10 cellular contexts compared by ENCODE assay signal in the genomic region with DNA sequence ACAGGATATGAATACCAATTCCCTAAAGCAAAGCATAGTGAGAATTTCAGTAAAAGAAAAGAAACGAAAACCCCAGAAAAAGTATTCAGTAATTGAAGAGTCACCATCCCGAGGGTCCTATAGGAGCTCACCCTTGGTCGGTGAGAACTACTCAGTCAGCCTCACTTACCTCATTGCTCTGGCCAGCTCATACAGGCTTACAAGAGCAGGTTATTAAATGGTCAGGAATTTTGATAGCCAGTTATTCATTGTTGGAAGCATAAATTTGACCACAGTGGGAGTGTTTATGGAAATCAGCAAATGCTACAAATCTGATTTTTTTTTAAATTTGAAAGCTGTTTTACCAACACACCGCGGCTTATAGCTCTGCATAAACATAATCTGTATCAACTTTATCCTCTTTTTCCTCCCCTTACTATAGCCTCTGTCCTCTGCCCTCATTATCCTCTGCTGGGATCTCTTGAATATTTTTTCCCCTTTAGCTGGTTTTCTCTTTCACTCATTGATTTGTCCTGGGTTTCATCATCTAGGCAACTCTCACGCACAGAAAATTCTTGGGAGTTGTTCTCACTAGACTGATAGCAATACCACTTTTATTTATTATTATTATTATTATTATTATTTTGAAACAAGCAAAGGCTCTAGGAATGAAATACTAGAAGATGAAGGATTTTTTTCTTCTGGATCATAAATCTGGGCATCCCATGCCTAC. TPM values are rescaled to one million over a fixed set of nuclear protein-coding genes. Genes with fewer than 3 reads are reported as not detected.
DNase-seq lines count a peak whose midpoint lies in the region; ATAC-seq, FAIRE-seq and TF ChIP-seq lines count a peak whose summit lies in the region.
"Had no signal": no experiment of that assay in that cellular context is flagged by ENCODE, and none has a peak within 500 bp of the region (broad histone marks: within the 10 kb centered on the region; RNA-seq: fewer than 3 reads in every experiment).

No MANE protein-coding gene starts in this region.

- peaks cover 64% of the 10 kb centered on the region for H3K4me1 ChIP-seq in foreskin keratinocyte
- H3K4me1 ChIP-seq in small intestine (ENCODE audit: control insufficient read depth in 2 of 2, insufficient read depth in 1 of 2, low read depth in 1 of 2, low read length in 1 of 2): peaks cover 6 to 18% of the 10 kb centered on the region in 2 donors
- H3K4me1 ChIP-seq in Peyer's patch: peaks cover 0 to 10% (median 3%) of the 10 kb centered on the region in 4 donors

- H3K4me3 Mint-ChIP-seq in WTC11: no peak overlapping the region

- peaks cover 30% of the 10 kb centered on the region for H3K4me1 Mint-ChIP-seq in WTC11

- DNase-seq in H4 (ENCODE audit: low spot score) (peak; percentile 76), WTC11 (ENCODE audit: low spot score) (no peak), foreskin keratinocyte (peak; percentile 91 to 97), small intestine (peak; percentile 7), Peyer's patch (no peak), cerebellar nuclear complex (lab: John Stamatoyannopoulos, UW) (no peak)
- DNase-seq: caudate nucleus, NCI-H524 treated with DMSO at 0.1 percent for 48 hours had no signal

- CTCF ChIA-PET in WTC11 (lab: Charles Lee): interaction anchor here (0.6 to 1.4 kb wide), 3 partner anchors 23 to 71 kb away, joined by 4 to 6 read pairs (median 6); a partner anchor contains a TSS

- POLR2A ChIA-PET in WTC11 (lab: Charles Lee): no interaction called here

- H3K9me3 ChIP-seq in small intestine (ENCODE audit: control insufficient read depth, low read depth) (no peaks in the 10 kb centered on the region), Peyer's patch (no peaks in the 10 kb centered on the region)

- H3K4me3 ChIP-seq in small intestine (ENCODE audit: low read depth in 1 of 2, low read length in 2 of 2) (no peak overlapping the region), Peyer's patch (no peak overlapping the region)

- no peaks in the 10 kb centered on the region for H3K27me3 Mint-ChIP-seq in WTC11 (ENCODE audit: low read depth)

- TF ChIP-seq POLR2A in Peyer's patch (IDR thresholded peaks at IDR 0.05): no peak

- H3K27ac Mint-ChIP-seq in WTC11: peak overlapping the region; percentile 87

- H3K36me3 ChIP-seq in small intestine (ENCODE audit: control insufficient read depth in 2 of 2, insufficient read depth in 2 of 2, low read length in 2 of 2): no peaks in the 10 kb centered on the region
- no peaks in the 10 kb centered on the region for H3K36me3 ChIP-seq in Peyer's patch

- H3K9me3 Mint-ChIP-seq in WTC11: no peaks in the 10 kb centered on the region

- TF ChIP-seq CTCF in WTC11 (IDR thresholded peaks at IDR 0.05) (no peak), foreskin keratinocyte (conservative IDR thresholded peaks at IDR 0.05) (no peak), Peyer's patch (IDR thresholded peaks at IDR 0.05) (no peak)

- ATAC-seq in WTC11 (peak; percentile 30), foreskin keratinocyte (peak; percentile 39), GM21737 (IDR thresholded peaks at IDR 0.05; ENCODE audit: unreplicated experiment) (no peak), HG03280 (IDR thresholded peaks at IDR 0.05; ENCODE audit: unreplicated experiment) (no peak)

- H3K27me3 ChIP-seq in foreskin keratinocyte: no peaks in the 10 kb centered on the region
- H3K27me3 ChIP-seq in small intestine (ENCODE audit: control insufficient read depth in 2 of 2, insufficient read depth in 2 of 2, low read length in 2 of 2): no peaks in the 10 kb centered on the region
- no peaks in the 10 kb centered on the region for H3K27me3 ChIP-seq in Peyer's patch

- FAIRE-seq in small intestine (lab: Jason Lieb, UNC): no peak

- no peaks in the 10 kb centered on the region for H3K36me3 Mint-ChIP-seq in WTC11

- peak overlapping the region; percentile 85 for H3K27ac ChIP-seq in foreskin keratinocyte
- peak overlapping the region in 1 of 2 donors; percentile 72 for H3K27ac ChIP-seq in small intestine (ENCODE audit: low read depth in 1 of 2, low read length in 1 of 2)
- H3K27ac ChIP-seq in Peyer's patch: peak overlapping the region in 2 of 4 donors; percentile 44 to 63

- 75 to 77% (median 76%) methylated on average over 6 of the region's 6 CpGs for WGBS in small intestine, 3 donors

TF ChIP-seq in WTC11, 78 proteins besides CTCF, POLR2A, EP300 and RAD21 (continues in another document):
- TF ChIP-seq GTF2I (CRISPR knock-in tag; conservative IDR thresholded peaks at IDR 0.05) (no peak), GABPB1 (CRISPR knock-in tag; IDR thresholded peaks at IDR 0.05) (no peak), EMX1 (CRISPR knock-in tag; IDR thresholded peaks at IDR 0.05) (no peak), ZNF416 (CRISPR knock-in tag; IDR thresholded peaks at IDR 0.05) (no peak), ZNF138 (CRISPR knock-in tag; conservative IDR thresholded peaks at IDR 0.05) (no peak), NFATC4 (CRISPR knock-in tag; IDR thresholded peaks at IDR 0.05) (no peak), IRF2 (CRISPR knock-in tag; IDR thresholded peaks at IDR 0.05; ENCODE audit: borderline replicate concordance, low read depth) (no peak)
- TF ChIP-seq, protein P1, sequence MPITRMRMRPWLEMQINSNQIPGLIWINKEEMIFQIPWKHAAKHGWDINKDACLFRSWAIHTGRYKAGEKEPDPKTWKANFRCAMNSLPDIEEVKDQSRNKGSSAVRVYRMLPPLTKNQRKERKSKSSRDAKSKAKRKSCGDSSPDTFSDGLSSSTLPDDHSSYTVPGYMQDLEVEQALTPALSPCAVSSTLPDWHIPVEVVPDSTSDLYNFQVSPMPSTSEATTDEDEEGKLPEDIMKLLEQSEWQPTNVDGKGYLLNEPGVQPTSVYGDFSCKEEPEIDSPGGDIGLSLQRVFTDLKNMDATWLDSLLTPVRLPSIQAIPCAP (CRISPR knock-in tag; IDR thresholded peaks at IDR 0.05): no peak
- TF ChIP-seq, protein P2, sequence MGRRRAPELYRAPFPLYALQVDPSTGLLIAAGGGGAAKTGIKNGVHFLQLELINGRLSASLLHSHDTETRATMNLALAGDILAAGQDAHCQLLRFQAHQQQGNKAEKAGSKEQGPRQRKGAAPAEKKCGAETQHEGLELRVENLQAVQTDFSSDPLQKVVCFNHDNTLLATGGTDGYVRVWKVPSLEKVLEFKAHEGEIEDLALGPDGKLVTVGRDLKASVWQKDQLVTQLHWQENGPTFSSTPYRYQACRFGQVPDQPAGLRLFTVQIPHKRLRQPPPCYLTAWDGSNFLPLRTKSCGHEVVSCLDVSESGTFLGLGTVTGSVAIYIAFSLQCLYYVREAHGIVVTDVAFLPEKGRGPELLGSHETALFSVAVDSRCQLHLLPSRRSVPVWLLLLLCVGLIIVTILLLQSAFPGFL (CRISPR knock-in tag; IDR thresholded peaks at IDR 0.05; ENCODE audit: borderline replicate concordance): no peak
- TF ChIP-seq, protein P3, sequence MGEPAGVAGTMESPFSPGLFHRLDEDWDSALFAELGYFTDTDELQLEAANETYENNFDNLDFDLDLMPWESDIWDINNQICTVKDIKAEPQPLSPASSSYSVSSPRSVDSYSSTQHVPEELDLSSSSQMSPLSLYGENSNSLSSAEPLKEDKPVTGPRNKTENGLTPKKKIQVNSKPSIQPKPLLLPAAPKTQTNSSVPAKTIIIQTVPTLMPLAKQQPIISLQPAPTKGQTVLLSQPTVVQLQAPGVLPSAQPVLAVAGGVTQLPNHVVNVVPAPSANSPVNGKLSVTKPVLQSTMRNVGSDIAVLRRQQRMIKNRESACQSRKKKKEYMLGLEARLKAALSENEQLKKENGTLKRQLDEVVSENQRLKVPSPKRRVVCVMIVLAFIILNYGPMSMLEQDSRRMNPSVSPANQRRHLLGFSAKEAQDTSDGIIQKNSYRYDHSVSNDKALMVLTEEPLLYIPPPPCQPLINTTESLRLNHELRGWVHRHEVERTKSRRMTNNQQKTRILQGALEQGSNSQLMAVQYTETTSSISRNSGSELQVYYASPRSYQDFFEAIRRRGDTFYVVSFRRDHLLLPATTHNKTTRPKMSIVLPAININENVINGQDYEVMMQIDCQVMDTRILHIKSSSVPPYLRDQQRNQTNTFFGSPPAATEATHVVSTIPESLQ (CRISPR knock-in tag; IDR thresholded peaks at IDR 0.05): no peak

RNA-seq across cellular contexts. Expression of a gene that starts 11.1 kb away (rescaled TPM):
- total RNA-seq in H4 (2014; rRNA removed; shearing (Covaris generic)): 3.3 and 6.9 TPM in 2 replicates
- total RNA-seq in WTC11 (2021): 1.4 to 1.9 TPM (median 1.7 TPM) in 3 replicates
- 1.5 and 4.0 TPM in 2 replicates for total RNA-seq in foreskin keratinocyte
- polyA plus RNA-seq in foreskin keratinocyte: 1.5 and 4.0 TPM in 2 replicates
- 10 to 100 TPM in 1 of 3 donors, 1 to 10 TPM in 2; 1.1 to 24.4 (median 3.8) TPM for polyA plus RNA-seq in small intestine
- 10 to 100 TPM in 2 of 4 donors, 1 to 10 TPM in 2; 8.0 to 27.2 (median 9.9) TPM for total RNA-seq in Peyer's patch

RNA-seq across cellular contexts. Expression of a gene that starts 47.9 kb away (rescaled TPM):
- total RNA-seq in H4 (2014; rRNA removed; shearing (Covaris generic)): 16.9 and 34.6 TPM in 2 replicates
- total RNA-seq in WTC11 (2021) (9.4 to 10.6 TPM (median 10.5 TPM) in 3 replicates), foreskin keratinocyte (6.1 and 15.4 TPM in 2 replicates), Peyer's patch (10 to 100 TPM; 11.8 to 17.1 (median 14.9) TPM)
- polyA plus RNA-seq in foreskin keratinocyte (3.5 and 10.8 TPM in 2 replicates), small intestine (1 to 10 TPM; 4.1 to 6.7 (median 6.5) TPM)

Comparison
In these comparisons a context has a peak if more than half of its experiments do, and no peak if none do; other contexts are left out.
1. DNase-seq: peak in H4 (single experiment), foreskin keratinocyte (2 of 2) and small intestine (single experiment); none in WTC11 (single experiment), Peyer's patch (0 of 3) and cerebellar nuclear complex (0 of 2).
2. ATAC-seq: peak in WTC11 (single experiment) and foreskin keratinocyte (single experiment); none in GM21737 (single experiment) and HG03280 (single experiment).